In genomic region chr3:50264389-50264963, GRCh38 we compare ENCODE assay signal across 9 cellular contexts. TPM values are rescaled to one million over a fixed set of nuclear protein-coding genes. Genes with fewer than 3 reads are reported as not detected.
DNase-seq lines count a peak whose midpoint lies in the region; ATAC-seq and TF ChIP-seq lines count a peak whose summit lies in the region.
"Had no signal": no experiment of that assay in that cellular context is flagged by ENCODE, and none has a peak within 500 bp of the region (broad histone marks: within the 10 kb centered on the region; RNA-seq: fewer than 3 reads in every experiment).

No MANE protein-coding gene starts in this region.

- H3K4me1 Mint-ChIP-seq in Caco-2 (ENCODE audit: low read depth, unreplicated experiment) (peaks cover 39% of the 10 kb centered on the region), neural progenitor cell (peaks cover 75% of the 10 kb centered on the region)
- H3K4me1 Mint-ChIP-seq in activated naive CD4-positive, alpha-beta T cell treated with anti-CD3 and anti-CD28 coated beads for 36 hours (ENCODE audit: low read depth): peaks cover 4% of the 10 kb centered on the region
- H3K4me1 Mint-ChIP-seq in activated CD8-positive, alpha-beta T cell treated with anti-CD3 and anti-CD28 coated beads for 36 hours (ENCODE audit: low read depth): peaks cover 4% of the 10 kb centered on the region

- TF ChIP-seq CTCF in Caco-2 (IDR thresholded peaks at IDR 0.05; ENCODE audit: insufficient read depth in 1 of 2, low read depth in 1 of 2, low read length in 1 of 2, severe bottlenecking in 1 of 2, unreplicated experiment in 1 of 2) (no peak), RWPE1 (conservative IDR thresholded peaks at IDR 0.05; ENCODE audit: low read depth) (no peak), fibroblast of pulmonary artery (IDR thresholded peaks at IDR 0.05; ENCODE audit: low read length, missing control alignments) (no peak), neural progenitor cell (IDR thresholded peaks at IDR 0.05) (no peak)
- no peak for TF ChIP-seq CTCF in activated CD8-positive, alpha-beta T cell treated with anti-CD3 and anti-CD28 coated beads for 36 hours (IDR thresholded peaks at IDR 0.05)

- DNase-seq in Caco-2 (peak; percentile 93 to 97), RWPE1 (ENCODE audit: low spot score) (peak; percentile 68), fibroblast of pulmonary artery (ENCODE audit: low read depth) (peak; percentile 86), neural progenitor cell (ENCODE audit: low spot score) (peak; percentile 94)
- DNase-seq in activated naive CD4-positive, alpha-beta T cell treated with anti-CD3 and anti-CD28 coated beads for 36 hours: no peak
- no peak for DNase-seq in activated CD8-positive, alpha-beta T cell treated with anti-CD3 and anti-CD28 coated beads for 36 hours

- H3F3A ChIP-seq in neural progenitor cell (ENCODE audit: low read depth): peaks cover 59% of the 10 kb centered on the region

- H3K36me3 ChIP-seq in Caco-2 (ENCODE audit: control insufficient read depth, insufficient read depth, low read length): no peaks in the 10 kb centered on the region
- no peaks in the 10 kb centered on the region for H3K36me3 ChIP-seq in neural progenitor cell

- H3K27me3 ChIP-seq in Caco-2 (replicated peaks; ENCODE audit: control insufficient read depth, insufficient read depth, low read length) (no peaks in the 10 kb centered on the region), neural progenitor cell (no peaks in the 10 kb centered on the region)

- peaks cover 3% of the 10 kb centered on the region for H4K20me1 ChIP-seq in neural progenitor cell (ENCODE audit: low read depth)

- no peaks in the 10 kb centered on the region for H3K9me3 Mint-ChIP-seq in Caco-2 (ENCODE audit: unreplicated experiment)
- no peaks in the 10 kb centered on the region for H3K9me3 Mint-ChIP-seq in neural progenitor cell
- no peaks in the 10 kb centered on the region for H3K9me3 Mint-ChIP-seq in activated naive CD4-positive, alpha-beta T cell treated with anti-CD3 and anti-CD28 coated beads for 36 hours
- H3K9me3 Mint-ChIP-seq in activated CD8-positive, alpha-beta T cell treated with anti-CD3 and anti-CD28 coated beads for 36 hours: no peaks in the 10 kb centered on the region
- H3K9me3 Mint-ChIP-seq: central memory CD8-positive, alpha-beta T cell had no signal

- H3K27me3 Mint-ChIP-seq in Caco-2 (ENCODE audit: insufficient read depth, unreplicated experiment) (no peaks in the 10 kb centered on the region), neural progenitor cell (ENCODE audit: insufficient read depth, low read depth) (peaks cover 12% of the 10 kb centered on the region)
- peaks cover 10% of the 10 kb centered on the region for H3K27me3 Mint-ChIP-seq in activated naive CD4-positive, alpha-beta T cell treated with anti-CD3 and anti-CD28 coated beads for 36 hours (ENCODE audit: low read depth)
- H3K27me3 Mint-ChIP-seq in activated CD8-positive, alpha-beta T cell treated with anti-CD3 and anti-CD28 coated beads for 36 hours: peaks cover 15% of the 10 kb centered on the region
- H3K27me3 Mint-ChIP-seq: central memory CD8-positive, alpha-beta T cell had no signal

- H2AFZ ChIP-seq in neural progenitor cell (replicated peaks): no peak overlapping the region

- H3K36me3 Mint-ChIP-seq in Caco-2 (ENCODE audit: insufficient read depth, unreplicated experiment) (peaks cover 19% of the 10 kb centered on the region), neural progenitor cell (no peaks in the 10 kb centered on the region)
- H3K36me3 Mint-ChIP-seq in activated naive CD4-positive, alpha-beta T cell treated with anti-CD3 and anti-CD28 coated beads for 36 hours (ENCODE audit: low read depth): no peaks in the 10 kb centered on the region
- no peaks in the 10 kb centered on the region for H3K36me3 Mint-ChIP-seq in activated CD8-positive, alpha-beta T cell treated with anti-CD3 and anti-CD28 coated beads for 36 hours (ENCODE audit: low read depth)

- H3K9ac ChIP-seq in neural progenitor cell: no peak overlapping the region

- intact Hi-C loops in Caco-2 (cut with micrococcal nuclease; ENCODE audit: unreplicated experiment): loop anchor here (1.0 to 2.0 kb wide), 2 partner anchors 9 to 34 kb away; partner anchors contain the start of genes HYAL3 and NAA80
- intact Hi-C loops in activated naive CD4-positive, alpha-beta T cell treated with anti-CD3 and anti-CD28 coated beads for 36 hours (cut with micrococcal nuclease): no loop called here
- intact Hi-C loops in activated CD8-positive, alpha-beta T cell treated with anti-CD3 and anti-CD28 coated beads for 36 hours (cut with micrococcal nuclease): no loop called here

- BruUV-seq in Caco-2 (replicated peaks; lab: Mats Ljungman, UMichigan): no TSS peak

- H3K9me3 ChIP-seq in Caco-2: no peaks in the 10 kb centered on the region
- no peaks in the 10 kb centered on the region for H3K9me3 ChIP-seq in neural progenitor cell (ENCODE audit: low read depth)

- no peaks in the 10 kb centered on the region for H3K79me2 ChIP-seq in neural progenitor cell (ENCODE audit: low read depth)

- H3K4me3 ChIP-seq in Caco-2 (ENCODE audit: low read depth, low read length) (no peak overlapping the region), fibroblast of pulmonary artery (replicated peaks; ENCODE audit: low read depth, low read length) (no peak overlapping the region), neural progenitor cell (peak overlapping the region; percentile 3)

- H3K27ac ChIP-seq in RWPE1 (peak overlapping the region; percentile 100), neural progenitor cell (peak overlapping the region; percentile 90)

- H3K4me3 Mint-ChIP-seq in Caco-2 (ENCODE audit: unreplicated experiment): peak overlapping the region; percentile 44
- peak overlapping the region; percentile 14 for H3K4me3 Mint-ChIP-seq in neural progenitor cell
- H3K4me3 Mint-ChIP-seq in activated naive CD4-positive, alpha-beta T cell treated with anti-CD3 and anti-CD28 coated beads for 36 hours: no peak overlapping the region
- no peak overlapping the region for H3K4me3 Mint-ChIP-seq in activated CD8-positive, alpha-beta T cell treated with anti-CD3 and anti-CD28 coated beads for 36 hours
- H3K4me3 Mint-ChIP-seq: central memory CD8-positive, alpha-beta T cell had no signal

- peak overlapping the region; percentile 96 for H3K27ac Mint-ChIP-seq in Caco-2 (ENCODE audit: unreplicated experiment)
- H3K27ac Mint-ChIP-seq in neural progenitor cell: peak overlapping the region; percentile 98
- no peak overlapping the region for H3K27ac Mint-ChIP-seq in activated naive CD4-positive, alpha-beta T cell treated with anti-CD3 and anti-CD28 coated beads for 36 hours
- H3K27ac Mint-ChIP-seq in activated CD8-positive, alpha-beta T cell treated with anti-CD3 and anti-CD28 coated beads for 36 hours: no peak overlapping the region

- CTCF ChIA-PET in Caco-2 (lab: Charles Lee): interaction anchor here (0.5 to 1.9 kb wide), 17 partner anchors 18 to 815 kb away, joined by 3 to 13 read pairs (median 5); partner anchors contain the start of genes GNAI2, HYAL3 and NAA80
- CTCF ChIA-PET in RWPE1 (lab: Yijun Ruan, JAX): interaction anchor here (0.9 to 1.5 kb wide), 2 partner anchors 10 to 38 kb away, joined by 3 to 5 read pairs; no protein-coding TSS in a partner anchor
- CTCF ChIA-PET in activated naive CD4-positive, alpha-beta T cell treated with anti-CD3 and anti-CD28 coated beads for 36 hours (lab: Charles Lee): interaction anchor here (0.6 to 1.7 kb wide), 3 partner anchors 19 to 229 kb away, joined by 3 to 4 read pairs (median 4); no protein-coding TSS in a partner anchor
- CTCF ChIA-PET in activated CD8-positive, alpha-beta T cell treated with anti-CD3 and anti-CD28 coated beads for 36 hours (lab: Charles Lee): interaction anchor here (0.6 to 11.8 kb wide), 5 partner anchors 10 to 72 kb away, joined by 3 to 97 read pairs (median 6); no protein-coding TSS in a partner anchor

- POLR2A ChIA-PET in Caco-2 (lab: Charles Lee): interaction anchor here (0.5 to 1.2 kb wide), 12 partner anchors 11 to 453 kb away, joined by 3 to 11 read pairs (median 6); partner anchors contain the start of genes GNAI2, HEMK1 and IFRD2
- POLR2A ChIA-PET in RWPE1 (lab: Yijun Ruan, JAX; ENCODE audit: low non-redundant PET): no interaction called here
- POLR2A ChIA-PET in activated CD8-positive, alpha-beta T cell treated with anti-CD3 and anti-CD28 coated beads for 36 hours (lab: Charles Lee): interaction anchor here (0.6 to 1.3 kb wide), 3 partner anchors 10 to 546 kb away, joined by 3 to 4 read pairs (median 3); no protein-coding TSS in a partner anchor

- peak overlapping the region; percentile 70 for H3K4me2 ChIP-seq in neural progenitor cell

- ATAC-seq in GM19452 (IDR thresholded peaks at IDR 0.05; ENCODE audit: unreplicated experiment) (no peak), HG02642 (IDR thresholded peaks at IDR 0.05; ENCODE audit: poor library complexity, unreplicated experiment) (no peak)
- no peak for ATAC-seq in activated CD8-positive, alpha-beta T cell treated with anti-CD3 and anti-CD28 coated beads for 36 hours

- H3K4me1 ChIP-seq in Caco-2: peaks cover 63% of the 10 kb centered on the region
- peaks cover 64% of the 10 kb centered on the region for H3K4me1 ChIP-seq in neural progenitor cell

RNA-seq across cellular contexts. Expression of gene SEMA3B, which starts 4.5 kb away (rescaled TPM):
- total RNA-seq in Caco-2 (2022) (19.7 and 21.8 TPM in 2 replicates), neural progenitor cell (ENCODE audit: low replicate concordance) (0.80 and 8.6 TPM in 2 replicates)
- total RNA-seq in activated naive CD4-positive, alpha-beta T cell treated with anti-CD3 and anti-CD28 coated beads for 36 hours: under 1 TPM; 0.33 to 0.37 TPM
- total RNA-seq in activated CD8-positive, alpha-beta T cell treated with anti-CD3 and anti-CD28 coated beads for 36 hours: 1 to 10 TPM; 1.6 to 2.3 TPM

RNA-seq across cellular contexts. Expression of gene LSMEM2, which starts 14.4 kb away (rescaled TPM):
- total RNA-seq in Caco-2 (2022): not detected in 2 replicates
- total RNA-seq in neural progenitor cell (ENCODE audit: low replicate concordance): 0.37 TPM in 1 of 2 replicates, not detected in the other
- not detected for total RNA-seq in activated naive CD4-positive, alpha-beta T cell treated with anti-CD3 and anti-CD28 coated beads for 36 hours
- not detected for total RNA-seq in activated CD8-positive, alpha-beta T cell treated with anti-CD3 and anti-CD28 coated beads for 36 hours

RNA-seq across cellular contexts. Expression of gene IFRD2, which starts 27.8 kb away (rescaled TPM):
- 88.0 and 89.5 TPM in 2 replicates for total RNA-seq in Caco-2 (2022)
- total RNA-seq in neural progenitor cell (ENCODE audit: low replicate concordance): 26.4 and 45.6 TPM in 2 replicates
- total RNA-seq in activated naive CD4-positive, alpha-beta T cell treated with anti-CD3 and anti-CD28 coated beads for 36 hours: 100 to 1,000 TPM; 117 to 125 TPM
- 100 to 1,000 TPM; 132 to 133 TPM for total RNA-seq in activated CD8-positive, alpha-beta T cell treated with anti-CD3 and anti-CD28 coated beads for 36 hours

RNA-seq across cellular contexts. Expression of gene GNAI2, which starts 28.5 kb away (rescaled TPM):
- total RNA-seq in Caco-2 (2022) (59.3 and 62.0 TPM in 2 replicates), neural progenitor cell (ENCODE audit: low replicate concordance) (249 and 321 TPM in 2 replicates)
- 100 to 1,000 TPM; 272 to 276 TPM for total RNA-seq in activated naive CD4-positive, alpha-beta T cell treated with anti-CD3 and anti-CD28 coated beads for 36 hours
- total RNA-seq in activated CD8-positive, alpha-beta T cell treated with anti-CD3 and anti-CD28 coated beads for 36 hours: 100 to 1,000 TPM; 238 to 242 TPM

RNA-seq across cellular contexts. Expression of gene HYAL3, which starts 34.7 kb away (rescaled TPM):
- total RNA-seq in Caco-2 (2022): 5.2 and 6.8 TPM in 2 replicates
- 2.2 and 4.9 TPM in 2 replicates for total RNA-seq in neural progenitor cell (ENCODE audit: low replicate concordance)
- under 1 TPM; 0.74 to 0.88 TPM for total RNA-seq in activated naive CD4-positive, alpha-beta T cell treated with anti-CD3 and anti-CD28 coated beads for 36 hours
- 1 to 10 TPM; 3.3 to 4.1 TPM for total RNA-seq in activated CD8-positive, alpha-beta T cell treated with anti-CD3 and anti-CD28 coated beads for 36 hours

Comparison
In these comparisons a context has a peak if more than half of its experiments do, and no peak if none do; other contexts are left out.
1. DNase-seq: peak in Caco-2 (2 of 2), RWPE1 (single experiment), fibroblast of pulmonary artery (single experiment) and neural progenitor cell (single experiment); none in activated naive CD4-positive, alpha-beta T cell treated with anti-CD3 and anti-CD28 coated beads for 36 hours (single experiment) and activated CD8-positive, alpha-beta T cell treated with anti-CD3 and anti-CD28 coated beads for 36 hours (single experiment).
2. H3K27ac Mint-ChIP-seq: peak in Caco-2 (single experiment) and neural progenitor cell (single experiment); none in activated naive CD4-positive, alpha-beta T cell treated with anti-CD3 and anti-CD28 coated beads for 36 hours (single experiment) and activated CD8-positive, alpha-beta T cell treated with anti-CD3 and anti-CD28 coated beads for 36 hours (single experiment).
3. H3K4me3 Mint-ChIP-seq: peak in Caco-2 (single experiment) and neural progenitor cell (single experiment); none in activated naive CD4-positive, alpha-beta T cell treated with anti-CD3 and anti-CD28 coated beads for 36 hours (single experiment) and activated CD8-positive, alpha-beta T cell treated with anti-CD3 and anti-CD28 coated beads for 36 hours (single experiment).